In the genomic region with DNA sequence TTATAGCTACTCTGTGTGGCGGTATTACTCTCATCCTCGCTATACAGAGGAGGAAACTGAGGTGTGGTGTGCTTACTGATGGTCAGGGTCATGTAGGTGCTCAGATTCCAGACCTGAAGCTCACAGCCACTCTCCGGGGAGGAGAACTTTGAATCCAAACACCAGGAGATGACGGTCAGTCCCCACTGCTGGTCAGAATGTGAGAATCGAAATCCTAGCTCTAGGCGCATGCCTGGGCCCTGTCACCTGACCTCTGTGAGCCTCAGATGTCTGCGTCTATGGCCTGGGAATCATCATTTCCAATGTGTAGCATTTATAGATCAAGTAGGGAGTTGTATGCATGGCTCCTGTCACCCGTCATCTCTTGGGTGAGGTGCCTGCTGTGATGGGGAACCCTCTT, we compare ENCODE assay signal across 22 cellular contexts.
"Had no signal": no experiment of that assay in that cellular context is flagged by ENCODE, and none has a peak within 500 bp of the region (broad histone marks: within the 10 kb centered on the region; RNA-seq: fewer than 3 reads in every experiment).

No MANE protein-coding gene starts in this region.

- FAIRE-seq: RCC 7860 had no signal

- H3K27ac ChIP-seq: KMS-11, SJSA1, SK-N-MC had no signal

- H3K9me3 ChIP-seq: SJSA1 had no signal

- H3K9ac ChIP-seq: KMS-11 had no signal

- H3K4me1 ChIP-seq: SJSA1 had no signal

- H3K4me3 ChIP-seq: K562, SJSA1, SK-N-MC had no signal

- H3K36me3 ChIP-seq: SJSA1 had no signal

- H3K4me2 ChIP-seq: KMS-11 had no signal

- H3K27me3 ChIP-seq: SJSA1 had no signal

- DNase-seq: Kasumi-1, MM.1S, NCI-H1092 treated with DMSO at 0.1 percent for 48 hours, NCI-H1436, NCI-H187, NCI-H2029, NCI-H2081 treated with DMSO at 0.1 percent for 48 hours, NCI-H2171, NCI-H226, NCI-H446, NCI-H510A, NCI-H524 treated with DMSO at 0.1 percent for 48 hours, NCI-H69, NCI-H774, Right ventricle myocardium superior, RPMI8226, SIG-M5 had no signal
